In genomic region chr2:33275689-33276444, GRCh38 we compare ENCODE assay signal across 8 cellular contexts.
DNase-seq lines count a peak whose midpoint lies in the region; ATAC-seq and TF ChIP-seq lines count a peak whose summit lies in the region.

No MANE protein-coding gene starts in this region.

- TF ChIP-seq POLR2A in adrenal gland (IDR thresholded peaks at IDR 0.05), result no peak

- BruUV-seq in A673 (replicated peaks; lab: Mats Ljungman, UMichigan), result no TSS peak

- no peaks in the 10 kb centered on the region for H3K9me3 ChIP-seq in A673 (ENCODE audit: low read depth, low read length, poor library complexity, severe bottlenecking)
- H3K9me3 ChIP-seq in adrenal gland (replicated peaks in 1 of 3), result no peaks in the 10 kb centered on the region
- H3K9me3 ChIP-seq in left lung, result no peaks in the 10 kb centered on the region

- CTCF ChIA-PET in A673 (lab: Charles Lee), result no interaction called here

- ATAC-seq in left lung (peak; percentile 70), GM21786 (IDR thresholded peaks at IDR 0.05; ENCODE audit: unreplicated experiment) (no peak), GM19455 (IDR thresholded peaks at IDR 0.05; ENCODE audit: unreplicated experiment) (no peak), HG02970 (IDR thresholded peaks at IDR 0.05; ENCODE audit: low FRiP score, unreplicated experiment) (no peak)

- TF ChIP-seq CTCF in A673 (conservative IDR thresholded peaks at IDR 0.05; ENCODE audit: low read depth, low read length), result no peak
- no peak for TF ChIP-seq CTCF in adrenal gland (IDR thresholded peaks at IDR 0.05)
- no peak for TF ChIP-seq CTCF in left lung (IDR thresholded peaks at IDR 0.05)

- peak; percentile 37 for DNase-seq in A673 (ENCODE audit: low spot score)
- peak; percentile 23 for DNase-seq in HuH-7.5 (ENCODE audit: low spot score)
- peak; percentile 64 to 92 (median 80) for DNase-seq in adrenal gland
- DNase-seq in left lung, result peak; percentile 38 to 53
- no peak for DNase-seq in NCI-H187 (lab: John Stamatoyannopoulos, UW)

- intact Hi-C loops in A673 (cut with micrococcal nuclease; ENCODE audit: unreplicated experiment) (no loop called here), adrenal gland (cut with DNase I) (no loop called here), left lung (cut with DNase I) (no loop called here)

- H3K4me1 ChIP-seq in A673 (ENCODE audit: insufficient read depth, low read length, poor library complexity, severe bottlenecking), result no peaks in the 10 kb centered on the region
- H3K4me1 ChIP-seq in adrenal gland (replicated peaks in 1 of 2), result no peaks in the 10 kb centered on the region
- H3K4me1 ChIP-seq in left lung, result no peaks in the 10 kb centered on the region

- H3K27ac ChIP-seq in A673 (ENCODE audit: low read depth, low read length, poor library complexity, severe bottlenecking) (no peak overlapping the region), adrenal gland (peak overlapping the region in 1 of 5 donors; percentile 31), left lung (no peak overlapping the region)

- H3K27me3 ChIP-seq in A673 (replicated peaks; ENCODE audit: insufficient read depth, low read depth, low read length, poor library complexity) (no peaks in the 10 kb centered on the region), adrenal gland (no peaks in the 10 kb centered on the region), left lung (no peaks in the 10 kb centered on the region)

- 52 to 58% (median 55%) methylated on average over 12 of the region's 12 CpGs for WGBS in adrenal gland, 4 donors

- POLR2A ChIA-PET in A673 (lab: Charles Lee; ENCODE audit: low non-redundant PET), result no interaction called here

- H3K4me3 ChIP-seq in A673 (ENCODE audit: low read depth, low read length, poor library complexity, severe bottlenecking) (no peak overlapping the region), adrenal gland (no peak overlapping the region), left lung (no peak overlapping the region)

- H3K36me3 ChIP-seq in A673 (ENCODE audit: insufficient read depth, low read length, poor library complexity, severe bottlenecking) (no peaks in the 10 kb centered on the region), adrenal gland (replicated peaks in 1 of 2) (no peaks in the 10 kb centered on the region), left lung (no peaks in the 10 kb centered on the region)

Comparison
In these comparisons a context has a peak if more than half of its experiments do, and no peak if none do; other contexts are left out.
1. DNase-seq: peak in A673 (single experiment), HuH-7.5 (single experiment), adrenal gland (7 of 7) and left lung (2 of 2); none in NCI-H187 (0 of 2).